ENCODE assay signal across 1 cellular context in genomic region chr7:157490465-157490912, GRCh38.
TF ChIP-seq lines count a peak whose summit lies in the region.

No MANE protein-coding gene starts in this region.

TF ChIP-seq in K562, 482 proteins besides CTCF, POLR2A, EP300 and RAD21 (continued from another document and continues in another):
- TF ChIP-seq HOMEZ (CRISPR knock-in tag; IDR thresholded peaks at IDR 0.05) (no peak), ZNF76 (CRISPR knock-in tag; IDR thresholded peaks at IDR 0.05; ENCODE audit: borderline replicate concordance) (no peak), MAX (CRISPR knock-in tag; IDR thresholded peaks at IDR 0.05) (no peak), SMAD4 (CRISPR knock-in tag; conservative IDR thresholded peaks at IDR 0.05) (0 out of 2 replicates have a peak, but pooled peaks have one; percentile 31), MAFK (IDR thresholded peaks at IDR 0.05; ENCODE audit: low read length) (peak; percentile 95), RUNX1 (IDR thresholded peaks at IDR 0.05; ENCODE audit: low read depth) (no peak), TEAD4 (IDR thresholded peaks at IDR 0.05; ENCODE audit: low read length) (peak; percentile 61; the same call in 1 of the 2 replicates), TEAD4 (CRISPR knock-in tag; IDR thresholded peaks at IDR 0.05; ENCODE audit: borderline replicate concordance) (no peak), ZNF174 (CRISPR knock-in tag; IDR thresholded peaks at IDR 0.05) (no peak), BHLHE40 (IDR thresholded peaks at IDR 0.05; ENCODE audit: low read length) (peak; percentile 12; the same call in 1 of the 2 replicates), KLF10 (CRISPR knock-in tag; IDR thresholded peaks at IDR 0.05) (no peak), SAFB2 (IDR thresholded peaks at IDR 0.05; ENCODE audit: borderline replicate concordance, low read depth, low read length, severe bottlenecking) (no peak), GATAD2A (IDR thresholded peaks at IDR 0.05) (0 out of 2 replicates have a peak, but pooled peaks have one; percentile 25), RCOR1 (IDR thresholded peaks at IDR 0.05; ENCODE audit: borderline replicate concordance in 1 of 2, low read depth in 2 of 2, low read length in 2 of 2) (peak in 1 of 2 experiments; percentile 85; a peak in 2 of 4 replicates), SIN3A (IDR thresholded peaks at IDR 0.05; ENCODE audit: borderline replicate concordance in 2 of 2, control insufficient read depth in 1 of 2, low read depth in 2 of 2, low read length in 2 of 2) (no peak), C11orf30 (IDR thresholded peaks at IDR 0.05; ENCODE audit: low read depth) (peak; percentile 99), CXXC5 (CRISPR knock-in tag; IDR thresholded peaks at IDR 0.05) (peak; percentile 59; the same call in 1 of the 2 replicates), FOXP1 (CRISPR knock-in tag; IDR thresholded peaks at IDR 0.05) (0 out of 2 replicates have a peak, but pooled peaks have one; percentile 31), HES1 (IDR thresholded peaks at IDR 0.05; ENCODE audit: low read depth) (peak; percentile 73; the same call in 1 of the 2 replicates), ZNF431 (CRISPR knock-in tag; IDR thresholded peaks at IDR 0.05) (no peak), GATAD2B (IDR thresholded peaks at IDR 0.05; ENCODE audit: borderline replicate concordance) (no peak), L3MBTL2 (IDR thresholded peaks at IDR 0.05) (peak; percentile 76), LARP7 (IDR thresholded peaks at IDR 0.05) (no peak), TARDBP (IDR thresholded peaks at IDR 0.05) (no peak), ZNF586 (CRISPR knock-in tag; conservative IDR thresholded peaks at IDR 0.05) (no peak), PTTG1 (tag; IDR thresholded peaks at IDR 0.05; ENCODE audit: low read depth) (no peak), SIX5 (IDR thresholded peaks at IDR 0.05; ENCODE audit: borderline replicate concordance in 1 of 2, insufficient read depth in 1 of 2, low read depth in 1 of 2, low read length in 2 of 2) (no peak), CBX1 (IDR thresholded peaks at IDR 0.05; ENCODE audit: low read depth) (peak; percentile 90), SRSF9 (IDR thresholded peaks at IDR 0.05; ENCODE audit: borderline replicate concordance, low read depth, low read length) (no peak), HDAC2 (IDR thresholded peaks at IDR 0.05) (peak; percentile 87), ZNF778 (CRISPR knock-in tag; IDR thresholded peaks at IDR 0.05) (no peak), ZNF79 (CRISPR knock-in tag; IDR thresholded peaks at IDR 0.05; ENCODE audit: low read depth) (no peak), ESRRA (IDR thresholded peaks at IDR 0.05; ENCODE audit: borderline replicate concordance, low read depth) (peak; percentile 86; the same call in 1 of the 2 replicates), ZNF785 (CRISPR knock-in tag; IDR thresholded peaks at IDR 0.05) (no peak), ARID4B (CRISPR knock-in tag; IDR thresholded peaks at IDR 0.05) (no peak), NR2C1 (IDR thresholded peaks at IDR 0.05) (0 out of 2 replicates have a peak, but pooled peaks have one; percentile 23), NR2C1 (tag; IDR thresholded peaks at IDR 0.05) (0 out of 2 replicates have a peak, but pooled peaks have one; percentile 10), TEAD1 (CRISPR knock-in tag; IDR thresholded peaks at IDR 0.05) (peak in 1 of 2 experiments; percentile 31; a peak in 1 of 4 replicates), FOXJ2 (tag; IDR thresholded peaks at IDR 0.05) (peak; percentile 56; the same call in 1 of the 2 replicates), RB1 (IDR thresholded peaks at IDR 0.05; ENCODE audit: low read depth) (0 out of 2 replicates have a peak, but pooled peaks have one; percentile 26), NUFIP1 (IDR thresholded peaks at IDR 0.05; ENCODE audit: partially characterized antibody) (no peak), SOX6 (IDR thresholded peaks at IDR 0.05) (peak; percentile 67), CREB3L1 (IDR thresholded peaks at IDR 0.05; ENCODE audit: borderline replicate concordance, low read depth) (no peak), CTBP1 (IDR thresholded peaks at IDR 0.05; ENCODE audit: borderline replicate concordance) (peak; percentile 95), ATF4 (CRISPR knock-in tag; IDR thresholded peaks at IDR 0.05) (no peak), SMAD2 (IDR thresholded peaks at IDR 0.05; ENCODE audit: low read depth, low read length) (no peak), MYBL2 (IDR thresholded peaks at IDR 0.05; ENCODE audit: low read depth) (peak; percentile 11; the same call in 1 of the 2 replicates), MYBL2 (CRISPR knock-in tag; IDR thresholded peaks at IDR 0.05; ENCODE audit: borderline replicate concordance) (no peak), ZNF354B (CRISPR knock-in tag; IDR thresholded peaks at IDR 0.05) (no peak), TRIM28 (IDR thresholded peaks at IDR 0.05) (peak; percentile 65; the same call in 1 of the 2 replicates), ZNF23 (CRISPR knock-in tag; IDR thresholded peaks at IDR 0.05) (no peak), MAFF (IDR thresholded peaks at IDR 0.05; ENCODE audit: low read length) (peak; percentile 96), COPS2 (conservative IDR thresholded peaks at IDR 0.05) (no peak), CEBPG (CRISPR knock-in tag; IDR thresholded peaks at IDR 0.05) (no peak), CEBPG (tag; conservative IDR thresholded peaks at IDR 0.05 in 1 of 2, IDR thresholded peaks at IDR 0.05 in 1 of 2) (peak; percentile 73 to 75), TAF9B (IDR thresholded peaks at IDR 0.05; ENCODE audit: partially characterized antibody) (no peak), ZNF165 (CRISPR knock-in tag; IDR thresholded peaks at IDR 0.05; ENCODE audit: borderline replicate concordance) (no peak), ZBTB17 (CRISPR knock-in tag; IDR thresholded peaks at IDR 0.05) (no peak), DACH1 (IDR thresholded peaks at IDR 0.05; ENCODE audit: partially characterized antibody) (no peak), SPI1 (IDR thresholded peaks at IDR 0.05; ENCODE audit: borderline replicate concordance, low read depth, low read length) (peak; percentile 85), NBN (IDR thresholded peaks at IDR 0.05; ENCODE audit: low read depth) (peak; percentile 83), MTF1 (CRISPR knock-in tag; IDR thresholded peaks at IDR 0.05; ENCODE audit: borderline replicate concordance) (no peak), GATA2 (CRISPR knock-in tag; IDR thresholded peaks at IDR 0.05) (peak; percentile 10; the same call in 1 of the 2 replicates), TAF1 (IDR thresholded peaks at IDR 0.05; ENCODE audit: control insufficient read depth, extremely low read depth, insufficient read depth, low read length, severe bottlenecking) (no peak), TRIM24 (IDR thresholded peaks at IDR 0.05) (peak; percentile 42 to 87; a peak in 3 of 4 replicates), CC2D1A (IDR thresholded peaks at IDR 0.05) (peak; percentile 43; the same call in 1 of the 2 replicates)
- TF ChIP-seq, protein P1, sequence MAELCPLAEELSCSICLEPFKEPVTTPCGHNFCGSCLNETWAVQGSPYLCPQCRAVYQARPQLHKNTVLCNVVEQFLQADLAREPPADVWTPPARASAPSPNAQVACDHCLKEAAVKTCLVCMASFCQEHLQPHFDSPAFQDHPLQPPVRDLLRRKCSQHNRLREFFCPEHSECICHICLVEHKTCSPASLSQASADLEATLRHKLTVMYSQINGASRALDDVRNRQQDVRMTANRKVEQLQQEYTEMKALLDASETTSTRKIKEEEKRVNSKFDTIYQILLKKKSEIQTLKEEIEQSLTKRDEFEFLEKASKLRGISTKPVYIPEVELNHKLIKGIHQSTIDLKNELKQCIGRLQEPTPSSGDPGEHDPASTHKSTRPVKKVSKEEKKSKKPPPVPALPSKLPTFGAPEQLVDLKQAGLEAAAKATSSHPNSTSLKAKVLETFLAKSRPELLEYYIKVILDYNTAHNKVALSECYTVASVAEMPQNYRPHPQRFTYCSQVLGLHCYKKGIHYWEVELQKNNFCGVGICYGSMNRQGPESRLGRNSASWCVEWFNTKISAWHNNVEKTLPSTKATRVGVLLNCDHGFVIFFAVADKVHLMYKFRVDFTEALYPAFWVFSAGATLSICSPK (IDR thresholded peaks at IDR 0.05; ENCODE audit: borderline replicate concordance): no peak
- TF ChIP-seq, protein P2, sequence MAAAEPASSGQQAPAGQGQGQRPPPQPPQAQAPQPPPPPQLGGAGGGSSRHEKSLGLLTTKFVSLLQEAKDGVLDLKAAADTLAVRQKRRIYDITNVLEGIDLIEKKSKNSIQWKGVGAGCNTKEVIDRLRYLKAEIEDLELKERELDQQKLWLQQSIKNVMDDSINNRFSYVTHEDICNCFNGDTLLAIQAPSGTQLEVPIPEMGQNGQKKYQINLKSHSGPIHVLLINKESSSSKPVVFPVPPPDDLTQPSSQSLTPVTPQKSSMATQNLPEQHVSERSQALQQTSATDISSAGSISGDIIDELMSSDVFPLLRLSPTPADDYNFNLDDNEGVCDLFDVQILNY (CRISPR knock-in tag; IDR thresholded peaks at IDR 0.05): no peak
- TF ChIP-seq, protein P3, sequence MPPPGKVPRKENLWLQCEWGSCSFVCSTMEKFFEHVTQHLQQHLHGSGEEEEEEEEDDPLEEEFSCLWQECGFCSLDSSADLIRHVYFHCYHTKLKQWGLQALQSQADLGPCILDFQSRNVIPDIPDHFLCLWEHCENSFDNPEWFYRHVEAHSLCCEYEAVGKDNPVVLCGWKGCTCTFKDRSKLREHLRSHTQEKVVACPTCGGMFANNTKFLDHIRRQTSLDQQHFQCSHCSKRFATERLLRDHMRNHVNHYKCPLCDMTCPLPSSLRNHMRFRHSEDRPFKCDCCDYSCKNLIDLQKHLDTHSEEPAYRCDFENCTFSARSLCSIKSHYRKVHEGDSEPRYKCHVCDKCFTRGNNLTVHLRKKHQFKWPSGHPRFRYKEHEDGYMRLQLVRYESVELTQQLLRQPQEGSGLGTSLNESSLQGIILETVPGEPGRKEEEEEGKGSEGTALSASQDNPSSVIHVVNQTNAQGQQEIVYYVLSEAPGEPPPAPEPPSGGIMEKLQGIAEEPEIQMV (tag; conservative IDR thresholded peaks at IDR 0.05; ENCODE audit: low read depth): no peak
